In the genomic region with DNA sequence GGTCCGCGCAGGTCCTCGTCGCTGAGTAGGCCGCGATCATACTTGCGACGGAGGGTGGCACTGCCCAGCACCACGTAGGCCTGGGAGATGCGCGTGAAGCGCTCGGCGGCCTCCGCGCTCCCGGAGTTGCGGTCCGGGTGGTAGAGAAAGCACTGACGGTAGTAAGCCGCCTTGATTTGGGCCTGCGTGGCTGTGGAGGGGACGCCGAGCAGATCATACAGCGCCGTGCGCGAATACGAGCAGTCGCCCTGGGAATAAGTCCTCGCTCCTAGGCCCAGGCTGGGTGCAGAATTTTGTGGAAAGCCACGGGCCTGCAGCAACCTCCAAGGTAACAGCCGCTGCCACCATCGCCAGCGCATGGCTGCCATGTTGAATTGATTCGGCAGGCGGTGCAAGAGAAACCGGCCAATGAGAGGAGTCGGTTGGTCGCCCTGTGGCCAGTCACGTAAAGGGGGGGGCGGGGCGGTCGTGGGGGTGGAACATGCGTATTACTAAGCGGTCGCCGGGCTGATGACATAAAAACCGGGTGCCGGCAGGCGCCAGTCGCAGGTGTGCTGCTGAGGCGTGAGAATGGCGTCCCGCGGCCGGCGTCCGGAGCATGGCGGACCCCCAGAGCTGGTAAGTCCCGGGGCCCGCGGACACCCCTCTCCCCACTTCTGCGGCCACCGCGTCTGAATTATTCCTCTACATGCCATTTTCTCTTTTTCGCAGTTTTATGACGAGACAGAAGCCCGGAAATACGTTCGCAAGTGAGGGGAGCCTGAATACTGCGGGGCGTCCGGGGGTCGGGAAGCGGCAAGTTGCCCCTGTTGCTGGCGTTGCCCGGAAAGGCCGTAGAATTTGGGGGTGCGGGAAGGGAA, we compare ENCODE assay signal across 8 cellular contexts.
DNase-seq lines count a peak whose midpoint lies in the region; ATAC-seq and TF ChIP-seq lines count a peak whose summit lies in the region.

A gene with protein sequence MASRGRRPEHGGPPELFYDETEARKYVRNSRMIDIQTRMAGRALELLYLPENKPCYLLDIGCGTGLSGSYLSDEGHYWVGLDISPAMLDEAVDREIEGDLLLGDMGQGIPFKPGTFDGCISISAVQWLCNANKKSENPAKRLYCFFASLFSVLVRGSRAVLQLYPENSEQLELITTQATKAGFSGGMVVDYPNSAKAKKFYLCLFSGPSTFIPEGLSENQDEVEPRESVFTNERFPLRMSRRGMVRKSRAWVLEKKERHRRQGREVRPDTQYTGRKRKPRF (plus strand): TSS at position 542 of the 860 bp plus-strand sequence. CDS start 29 bp downstream, at position 571.
A gene (minus strand): TSS at position 398 of the 860 bp plus-strand sequence. CDS start 30 bp downstream, at position 368.

- DNase-seq in AML-193 (lab: John Stamatoyannopoulos, UW) (peak; percentile 86), NCI-H446 treated with DMSO at 0.1 percent for 48 hours (lab: John Stamatoyannopoulos, UW) (peak; percentile 59), cerebellar nuclear complex (lab: John Stamatoyannopoulos, UW) (peak; percentile 25 to 84), kidney glomerular epithelial cell (lab: John Stamatoyannopoulos, UW) (peak; percentile 85)
- DNase-seq in activated CD4-positive, alpha-beta T cell treated with anti-CD3 and anti-CD28 coated beads for 1 hour: peak; percentile 95
- DNase-seq in stimulated activated CD4-positive, alpha-beta T cell treated with anti-CD3 and anti-CD28 coated beads, Interleukin-15, amount 100 ng/mL, for 48 hours (ENCODE audit: low read depth in 2 of 2): peak; percentile 96 to 98

- peak; percentile 80 for ATAC-seq in HG03378 (IDR thresholded peaks at IDR 0.05; ENCODE audit: unreplicated experiment)

- peak; percentile 93 for TF ChIP-seq POLR2A in GM19099 (IDR thresholded peaks at IDR 0.05; ENCODE audit: extremely low read depth, insufficient read length, low read depth)

Comparison
In these comparisons a context has a peak if more than half of its experiments do, and no peak if none do; other contexts are left out.
1. Peak in every context shown above with its lines: DNase-seq and ATAC-seq.